10 cellular contexts compared by ENCODE assay signal in the genomic region with DNA sequence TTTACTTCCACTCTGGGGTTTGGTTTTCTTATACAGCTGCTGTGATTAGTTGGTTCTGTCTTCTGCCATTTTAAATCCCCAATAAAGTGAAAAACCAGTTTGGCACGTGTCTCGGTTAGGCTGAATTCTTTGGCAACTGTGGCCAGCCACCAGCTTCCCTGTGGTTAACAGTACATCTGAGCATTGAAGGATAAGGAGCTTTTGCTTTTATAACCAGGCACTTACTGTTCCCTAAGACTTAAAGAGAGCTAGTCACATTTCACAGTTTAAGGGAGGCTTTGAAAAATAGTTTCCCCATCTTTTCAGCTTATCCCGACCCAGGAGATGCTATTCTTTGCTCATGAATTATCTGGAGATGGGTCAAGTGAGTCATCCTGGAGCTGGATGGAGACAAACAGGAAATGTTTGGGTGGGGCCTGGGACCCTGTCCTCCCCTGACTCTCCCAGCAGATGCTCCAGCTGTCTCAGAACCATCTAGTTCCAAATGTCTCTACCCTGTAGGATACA. TPM values are rescaled to one million over a fixed set of nuclear protein-coding genes. Genes with fewer than 3 reads are reported as not detected.
DNase-seq lines count a peak whose midpoint lies in the region; ATAC-seq and TF ChIP-seq lines count a peak whose summit lies in the region.
"Had no signal": no experiment of that assay in that cellular context is flagged by ENCODE, and none has a peak within 500 bp of the region (broad histone marks: within the 10 kb centered on the region; RNA-seq: fewer than 3 reads in every experiment).

No MANE protein-coding gene starts in this region.

- no peak overlapping the region for H3K4me3 Mint-ChIP-seq in effector memory CD8-positive, alpha-beta T cell

- 94% methylated on average over 2 of the region's 3 CpGs; no CpG with 5 or more reads in 1 of the 2 experiments for WGBS in mesodermal cell (ENCODE audit: insufficient coverage in 2 of 2), 2 experiments

- H3K4me1 Mint-ChIP-seq in effector memory CD8-positive, alpha-beta T cell (ENCODE audit: low read depth in 2 of 2): no peaks in the 10 kb centered on the region

- peak; percentile 82 for ATAC-seq in Right ventricle myocardium inferior
- ATAC-seq in effector memory CD8-positive, alpha-beta T cell (replicated peaks): no peak
- no peak for ATAC-seq in GM19467 (IDR thresholded peaks at IDR 0.05; ENCODE audit: unreplicated experiment)

- DNase-seq in Right ventricle myocardium inferior (ENCODE audit: missing footprints) (no peak), cardiac septum (ENCODE audit: low spot score) (no peak), uterus (peak; percentile 69 to 82), amygdala (lab: John Stamatoyannopoulos, UW) (no peak), GOT3 (lab: John Stamatoyannopoulos, UW) (no peak)
- no peak for DNase-seq in effector memory CD8-positive, alpha-beta T cell

- intact Hi-C loops in Right ventricle myocardium inferior (cut with DNase I): loop anchor here (5.0 kb wide), 1 partner anchor 36 kb away; no protein-coding TSS in a partner anchor
- intact Hi-C loops in cardiac septum (cut with DNase I): no loop called here
- intact Hi-C loops in uterus (cut with DNase I; ENCODE audit: low total_unique reads): no loop called here

- H3K27ac Mint-ChIP-seq in effector memory CD8-positive, alpha-beta T cell: peak overlapping the region; percentile 49 to 66

- TF ChIP-seq POLR2A in uterus (IDR thresholded peaks at IDR 0.05): no peak

- peaks cover 9% of the 10 kb centered on the region for H3K4me1 ChIP-seq in mesodermal cell (ENCODE audit: control insufficient read depth, insufficient read depth, low read length, poor library complexity, severe bottlenecking)
- peaks cover 15 to 28% of the 10 kb centered on the region in 2 donors for H3K4me1 ChIP-seq in uterus
- H3K4me1 ChIP-seq: BLaER1 had no signal

- peaks cover 82% of the 10 kb centered on the region for H3K36me3 Mint-ChIP-seq in effector memory CD8-positive, alpha-beta T cell (ENCODE audit: insufficient read depth)

- H3K36me3 ChIP-seq in mesodermal cell (ENCODE audit: control insufficient read depth, insufficient read depth, low read length) (peaks cover 100% of the 10 kb centered on the region), uterus (no peaks in the 10 kb centered on the region)

- H3K27me3 ChIP-seq in uterus: no peaks in the 10 kb centered on the region
- H3K27me3 ChIP-seq: BLaER1 had no signal

- no peaks in the 10 kb centered on the region for H3K9me3 Mint-ChIP-seq in effector memory CD8-positive, alpha-beta T cell

- H3K4me3 ChIP-seq in mesodermal cell (ENCODE audit: extremely low read depth, insufficient read depth, low read length, poor library complexity, severe bottlenecking) (no peak overlapping the region), uterus (no peak overlapping the region)
- H3K4me3 ChIP-seq: BLaER1, K562 had no signal

- H3K27ac ChIP-seq in mesodermal cell (ENCODE audit: low read depth, low read length, severe bottlenecking) (peak overlapping the region; percentile 66), uterus (peak overlapping the region; percentile 84 to 95)
- H3K27ac ChIP-seq: BLaER1 had no signal

- H3K27me3 Mint-ChIP-seq in effector memory CD8-positive, alpha-beta T cell: no peaks in the 10 kb centered on the region

- no peak for TF ChIP-seq CTCF in uterus (IDR thresholded peaks at IDR 0.05)

- H3K9me3 ChIP-seq in mesodermal cell (ENCODE audit: control insufficient read depth, low read length) (no peaks in the 10 kb centered on the region), uterus (no peaks in the 10 kb centered on the region)
- H3K9me3 ChIP-seq: BLaER1 had no signal

RNA-seq across cellular contexts. Expression of gene EML6, which starts 57.3 kb away (rescaled TPM):
- 0.16 TPM for total RNA-seq in Right ventricle myocardium inferior
- 0.83 TPM for total RNA-seq in cardiac septum
- 2.3 TPM for polyA plus RNA-seq in mesodermal cell (2013, experiment 1 of 2)
- polyA plus RNA-seq in mesodermal cell (2013, experiment 2 of 2): 0.66 TPM
- 1 to 10 TPM in 3 of 4 donors, under 1 TPM in 1; 0.26 to 2.4 (median 1.5) TPM for total RNA-seq in uterus

Comparison
In these comparisons a context has a peak if more than half of its experiments do, and no peak if none do; other contexts are left out.
1. DNase-seq: peak in uterus (2 of 2); none in Right ventricle myocardium inferior (single experiment), cardiac septum (single experiment), effector memory CD8-positive, alpha-beta T cell (0 of 3), amygdala (0 of 56) and GOT3 (single experiment).